In genomic region chr6:121955401-121955800, GRCh38 we compare ENCODE assay signal across 7 cellular contexts.
A peak's percentile ranks its signal among the peaks of the same experiment; 100 is the strongest.
DNase-seq lines count a peak whose midpoint lies in the region; TF ChIP-seq lines count a peak whose summit lies in the region.
"Not testable (repeated sequence)": the region's sequence is repeated elsewhere in the genome, so short reads cannot be mapped to it uniquely, and the experiment has no call there.

No MANE protein-coding gene starts in this region.

- not testable (repeated sequence) for TF ChIP-seq CTCF in epithelial cell of esophagus (IDR thresholded peaks at IDR 0.05; ENCODE audit: insufficient read depth, low read depth, low read length, missing control alignments); foreskin fibroblast (IDR thresholded peaks at IDR 0.05; ENCODE audit: low read depth, low read length)

- DNase-seq in Daoy (ENCODE audit: low read depth) (peak; percentile 16), ELR (ENCODE audit: low read depth) (peak; percentile 12), HT1080 (ENCODE audit: low read depth) (peak; percentile 38), MG63 (peak; percentile 49), epithelial cell of esophagus (ENCODE audit: low read depth) (peak; percentile 4), foreskin fibroblast (peak; percentile 32 to 54), stromal cell of bone marrow (ENCODE audit: low read depth) (peak; percentile 23)

- H3K27me3 ChIP-seq in MG63, result not testable (repeated sequence)

- not testable (repeated sequence) for H3K4me3 ChIP-seq in MG63; epithelial cell of esophagus (ENCODE audit: low read length); foreskin fibroblast (ENCODE audit: low read depth in 1 of 2, low read length in 2 of 2)

- not testable (repeated sequence) for H3K9me3 ChIP-seq in MG63

- H3K36me3 ChIP-seq in MG63, result not testable (repeated sequence)
